Comparison of ENCODE assay signal across 8 cellular contexts in genomic region chr14:22386924-22387775, GRCh38.
DNase-seq lines count a peak whose midpoint lies in the region; ATAC-seq and TF ChIP-seq lines count a peak whose summit lies in the region.

No MANE protein-coding gene starts in this region.

- peaks cover 44% of the 10 kb centered on the region for H3K4me1 Mint-ChIP-seq in chondrocyte (ENCODE audit: low read depth)

- no peaks in the 10 kb centered on the region for H3K79me2 ChIP-seq in OCI-LY1 (ENCODE audit: insufficient read depth, low read length)

- H3K9ac ChIP-seq in OCI-LY1 (ENCODE audit: low read length) = peak overlapping the region; percentile 37

- H3K4me2 ChIP-seq in OCI-LY1 (ENCODE audit: low read length) = peak overlapping the region; percentile 47

- H3K36me3 ChIP-seq in OCI-LY1 (ENCODE audit: insufficient read depth, low read length) (no peaks in the 10 kb centered on the region), thyroid gland (no peaks in the 10 kb centered on the region)

- no peak overlapping the region for H3K4me3 Mint-ChIP-seq in chondrocyte (ENCODE audit: unreplicated experiment)

- H3F3A ChIP-seq in OCI-LY1 (ENCODE audit: insufficient read depth, low read length) = no peaks in the 10 kb centered on the region

- no peaks in the 10 kb centered on the region for H3K36me3 Mint-ChIP-seq in chondrocyte (ENCODE audit: low read depth)

- H3K9me3 Mint-ChIP-seq in chondrocyte (ENCODE audit: low read depth) = no peaks in the 10 kb centered on the region

- H2AFZ ChIP-seq in OCI-LY1 (ENCODE audit: low read length) = 0 out of 2 replicates have a peak overlapping the region, but pooled peaks have one; percentile 2

- H3K4me3 ChIP-seq in OCI-LY1 (ENCODE audit: low read depth, low read length, poor library complexity, severe bottlenecking) (no peak overlapping the region), thyroid gland (replicated peaks in 1 of 3) (no peak overlapping the region)

- no peaks in the 10 kb centered on the region for H3K9me2 ChIP-seq in OCI-LY1 (ENCODE audit: low read depth, low read length)

- peak overlapping the region; percentile 60 for H3K27ac Mint-ChIP-seq in chondrocyte (ENCODE audit: unreplicated experiment)

- H3K4me1 ChIP-seq in OCI-LY1 (ENCODE audit: insufficient read depth, low read length, severe bottlenecking) = peaks cover 80% of the 10 kb centered on the region
- no peaks in the 10 kb centered on the region for H3K4me1 ChIP-seq in thyroid gland

- ATAC-seq in left lobe of liver = peak; percentile 88
- ATAC-seq in GM19395 (IDR thresholded peaks at IDR 0.05; ENCODE audit: unreplicated experiment) = no peak
- no peak for ATAC-seq in HG02759 (IDR thresholded peaks at IDR 0.05; ENCODE audit: unreplicated experiment)

- 48 to 53% methylated on average over 22 of the region's 22 CpGs for WGBS in thyroid gland, 2 donors

- H3K27me3 Mint-ChIP-seq in chondrocyte (ENCODE audit: low read depth) = no peaks in the 10 kb centered on the region

- H3K9me3 ChIP-seq in OCI-LY1 (ENCODE audit: low read length) (no peaks in the 10 kb centered on the region), thyroid gland (no peaks in the 10 kb centered on the region)

- DNase-seq in DMS114 treated with DMSO at 0.1 percent for 48 hours (lab: John Stamatoyannopoulos, UW; ENCODE audit: unreplicated experiment) (peak; percentile 74), HUDEP-2 (lab: John Stamatoyannopoulos, UW; ENCODE audit: unreplicated experiment in 76 of 76) (peak in 54 of 76 experiments; percentile 3 to 72 (median 32)), chondrocyte (ENCODE audit: low spot score) (no peak), left lobe of liver (ENCODE audit: low spot score) (peak; percentile 59), thyroid gland (peak; percentile 54 to 67)

- H4K20me1 ChIP-seq in OCI-LY1 (ENCODE audit: insufficient read depth, low read length) = no peaks in the 10 kb centered on the region

- intact Hi-C loops in thyroid gland (cut with DNase I) = no loop called here

- peak; percentile 86 for TF ChIP-seq CTCF in OCI-LY1 (IDR thresholded peaks at IDR 0.05; ENCODE audit: low read length)
- TF ChIP-seq CTCF in chondrocyte (IDR thresholded peaks at IDR 0.05) = peak; percentile 97
- peak in 5 of 6 experiments; percentile 66 to 79 (median 76) for TF ChIP-seq CTCF in thyroid gland (IDR thresholded peaks at IDR 0.05)

- H3K27me3 ChIP-seq in OCI-LY1 (ENCODE audit: insufficient read depth, low read length) (no peaks in the 10 kb centered on the region), thyroid gland (no peaks in the 10 kb centered on the region)

- H3K27ac ChIP-seq in OCI-LY1 (ENCODE audit: low read depth, low read length, poor library complexity, severe bottlenecking) (peak overlapping the region; percentile 29), thyroid gland (no peak overlapping the region)

- TF ChIP-seq POLR2A in thyroid gland (IDR thresholded peaks at IDR 0.05) = no peak
